ENCODE assay signal across 8 cellular contexts in the genomic region with DNA sequence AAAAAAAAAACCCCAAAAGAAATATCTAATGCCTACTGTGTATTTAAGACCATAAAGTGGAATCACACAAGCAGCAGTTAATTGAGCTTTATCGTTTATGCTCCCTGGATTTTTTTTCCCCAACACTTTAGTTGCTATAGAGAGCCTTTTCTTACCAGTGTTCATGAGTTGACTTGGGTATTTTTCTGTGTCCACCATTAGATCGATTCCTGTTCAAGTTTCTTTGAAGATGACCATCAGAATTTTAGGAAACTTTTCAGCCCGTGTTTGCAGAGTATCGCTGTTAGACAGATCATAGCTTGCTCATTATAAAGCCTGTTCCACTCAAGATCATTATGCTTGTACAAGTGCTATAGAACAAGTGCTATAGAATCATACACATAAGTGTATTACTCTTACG. TPM values are rescaled to one million over a fixed set of nuclear protein-coding genes. Genes with fewer than 3 reads are reported as not detected.
DNase-seq lines count a peak whose midpoint lies in the region; ATAC-seq and TF ChIP-seq lines count a peak whose summit lies in the region.

No MANE protein-coding gene starts in this region.

- peak overlapping the region; percentile 96 to 97 for H3K27ac ChIP-seq in prostate gland

- TF ChIP-seq POLR2A in NB4 (IDR thresholded peaks at IDR 0.05; ENCODE audit: extremely low read depth, insufficient read length), result no peak
- TF ChIP-seq POLR2A in prostate gland (IDR thresholded peaks at IDR 0.05), result no peak

- peak overlapping the region; percentile 94 for H3K27ac Mint-ChIP-seq in endothelial cell (ENCODE audit: unreplicated experiment)

- H3K9me3 Mint-ChIP-seq in endothelial cell (ENCODE audit: unreplicated experiment), result no peaks in the 10 kb centered on the region

- H3K27me3 Mint-ChIP-seq in endothelial cell (ENCODE audit: unreplicated experiment), result peaks cover 7% of the 10 kb centered on the region

- no peaks in the 10 kb centered on the region for H3K36me3 ChIP-seq in ES-I3 (ENCODE audit: insufficient read depth, low read length)
- no peaks in the 10 kb centered on the region for H3K36me3 ChIP-seq in prostate gland

- no peaks in the 10 kb centered on the region for H3K27me3 ChIP-seq in prostate gland (replicated peaks; ENCODE audit: insufficient read depth)

- DNase-seq in NB4 (ENCODE audit: low read depth), result no peak
- no peak for DNase-seq in endothelial cell (ENCODE audit: low spot score)
- DNase-seq in prostate gland (ENCODE audit: low spot score), result no peak
- no peak for DNase-seq in NCI-H128 (lab: John Stamatoyannopoulos, UW; ENCODE audit: unreplicated experiment)

- peaks cover 14% of the 10 kb centered on the region for H3K4me1 Mint-ChIP-seq in endothelial cell (ENCODE audit: unreplicated experiment)

- peak overlapping the region; percentile 96 for H3K4me3 Mint-ChIP-seq in endothelial cell (ENCODE audit: unreplicated experiment)

- H3K4me1 ChIP-seq in ES-I3 (ENCODE audit: insufficient read depth, low read length), result no peaks in the 10 kb centered on the region
- no peaks in the 10 kb centered on the region for H3K4me1 ChIP-seq in prostate gland (replicated peaks)

- WGBS in prostate gland, result 23% methylated on average over 5 of the region's 5 CpGs

- H3K4me3 ChIP-seq in NB4 (ENCODE audit: low read depth, low read length) (peak overlapping the region; percentile 76), prostate gland (peak overlapping the region; percentile 92 to 95)

- H3K9ac ChIP-seq in ES-I3 (ENCODE audit: low read depth, low read length), result peak overlapping the region; percentile 98; the same call in 1 of the 2 replicates

- H3K9me3 ChIP-seq in ES-I3 (ENCODE audit: control insufficient read depth, insufficient read depth, low read length), result 0 out of 2 replicates have a peak, but pooled peaks cover 2% of the 10 kb centered on the region
- no peaks in the 10 kb centered on the region for H3K9me3 ChIP-seq in prostate gland

- intact Hi-C loops in prostate gland (cut with DNase I), result no loop called here

- no peaks in the 10 kb centered on the region for H3K36me3 Mint-ChIP-seq in endothelial cell (ENCODE audit: low read depth, unreplicated experiment)

- no peak for TF ChIP-seq CTCF in NB4 (IDR thresholded peaks at IDR 0.05; ENCODE audit: low read depth, low read length)
- no peak for TF ChIP-seq CTCF in endothelial cell (IDR thresholded peaks at IDR 0.05; ENCODE audit: unreplicated experiment)
- TF ChIP-seq CTCF in prostate gland (IDR thresholded peaks at IDR 0.05), result no peak

- ATAC-seq in GM18511 (IDR thresholded peaks at IDR 0.05; ENCODE audit: unreplicated experiment) (no peak), HG02870 (IDR thresholded peaks at IDR 0.05; ENCODE audit: unreplicated experiment) (no peak), GM21786 (IDR thresholded peaks at IDR 0.05; ENCODE audit: unreplicated experiment) (no peak)

RNA-seq across cellular contexts. Expression of a gene that starts 1.5 kb away (rescaled TPM):
- total RNA-seq in endothelial cell (ENCODE audit: unreplicated experiment), result 29.8 TPM
- total RNA-seq in prostate gland, result 10 to 100 TPM; 25.6 to 26.2 TPM
